Comparison of ENCODE assay signal across 1 cellular context in the genomic region with DNA sequence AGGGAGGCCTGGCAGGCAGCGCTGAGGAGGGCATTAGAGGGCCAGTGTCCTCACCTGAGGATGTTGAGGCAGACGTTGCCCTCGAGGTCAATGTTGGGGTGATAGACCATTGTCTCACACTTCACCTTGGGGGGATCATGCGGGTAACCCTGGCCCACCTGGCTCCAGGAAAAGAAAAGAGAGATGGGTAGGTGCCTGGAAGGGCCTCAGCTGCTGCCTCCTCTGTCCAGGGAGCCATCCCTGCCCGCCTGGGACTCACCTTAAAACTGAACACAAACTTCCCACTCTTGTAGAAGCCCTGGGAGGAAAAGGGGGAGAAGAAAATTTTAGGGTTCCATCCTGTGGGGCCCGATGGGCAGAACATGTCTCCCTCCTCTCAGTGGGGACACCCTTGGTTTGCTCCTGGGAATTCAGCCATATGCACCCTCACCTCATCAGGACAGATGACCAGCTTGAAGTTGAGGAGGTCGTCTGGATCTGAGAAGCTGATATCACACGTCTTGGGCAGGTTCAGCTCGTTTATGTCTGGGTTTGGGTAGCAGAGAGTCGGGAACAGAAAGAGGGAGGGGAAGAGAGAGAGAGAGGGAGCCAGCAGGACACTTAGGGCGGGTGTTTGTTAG.
TF ChIP-seq lines count a peak whose summit lies in the region.

No MANE protein-coding gene starts in this region.

TF ChIP-seq in GM12878, 131 proteins besides CTCF, POLR2A, EP300 and RAD21:
- no peak for TF ChIP-seq SUZ12 (IDR thresholded peaks at IDR 0.05; ENCODE audit: unreplicated experiment)
- no peak for TF ChIP-seq FOXK2 (IDR thresholded peaks at IDR 0.05)
- no peak for TF ChIP-seq ASH2L (IDR thresholded peaks at IDR 0.05; ENCODE audit: borderline replicate concordance, low read depth)
- no peak for TF ChIP-seq ZBED1 (IDR thresholded peaks at IDR 0.05; ENCODE audit: borderline replicate concordance)
- no peak for TF ChIP-seq JUND (IDR thresholded peaks at IDR 0.05; ENCODE audit: low read depth, low read length)
- TF ChIP-seq, protein P1, sequence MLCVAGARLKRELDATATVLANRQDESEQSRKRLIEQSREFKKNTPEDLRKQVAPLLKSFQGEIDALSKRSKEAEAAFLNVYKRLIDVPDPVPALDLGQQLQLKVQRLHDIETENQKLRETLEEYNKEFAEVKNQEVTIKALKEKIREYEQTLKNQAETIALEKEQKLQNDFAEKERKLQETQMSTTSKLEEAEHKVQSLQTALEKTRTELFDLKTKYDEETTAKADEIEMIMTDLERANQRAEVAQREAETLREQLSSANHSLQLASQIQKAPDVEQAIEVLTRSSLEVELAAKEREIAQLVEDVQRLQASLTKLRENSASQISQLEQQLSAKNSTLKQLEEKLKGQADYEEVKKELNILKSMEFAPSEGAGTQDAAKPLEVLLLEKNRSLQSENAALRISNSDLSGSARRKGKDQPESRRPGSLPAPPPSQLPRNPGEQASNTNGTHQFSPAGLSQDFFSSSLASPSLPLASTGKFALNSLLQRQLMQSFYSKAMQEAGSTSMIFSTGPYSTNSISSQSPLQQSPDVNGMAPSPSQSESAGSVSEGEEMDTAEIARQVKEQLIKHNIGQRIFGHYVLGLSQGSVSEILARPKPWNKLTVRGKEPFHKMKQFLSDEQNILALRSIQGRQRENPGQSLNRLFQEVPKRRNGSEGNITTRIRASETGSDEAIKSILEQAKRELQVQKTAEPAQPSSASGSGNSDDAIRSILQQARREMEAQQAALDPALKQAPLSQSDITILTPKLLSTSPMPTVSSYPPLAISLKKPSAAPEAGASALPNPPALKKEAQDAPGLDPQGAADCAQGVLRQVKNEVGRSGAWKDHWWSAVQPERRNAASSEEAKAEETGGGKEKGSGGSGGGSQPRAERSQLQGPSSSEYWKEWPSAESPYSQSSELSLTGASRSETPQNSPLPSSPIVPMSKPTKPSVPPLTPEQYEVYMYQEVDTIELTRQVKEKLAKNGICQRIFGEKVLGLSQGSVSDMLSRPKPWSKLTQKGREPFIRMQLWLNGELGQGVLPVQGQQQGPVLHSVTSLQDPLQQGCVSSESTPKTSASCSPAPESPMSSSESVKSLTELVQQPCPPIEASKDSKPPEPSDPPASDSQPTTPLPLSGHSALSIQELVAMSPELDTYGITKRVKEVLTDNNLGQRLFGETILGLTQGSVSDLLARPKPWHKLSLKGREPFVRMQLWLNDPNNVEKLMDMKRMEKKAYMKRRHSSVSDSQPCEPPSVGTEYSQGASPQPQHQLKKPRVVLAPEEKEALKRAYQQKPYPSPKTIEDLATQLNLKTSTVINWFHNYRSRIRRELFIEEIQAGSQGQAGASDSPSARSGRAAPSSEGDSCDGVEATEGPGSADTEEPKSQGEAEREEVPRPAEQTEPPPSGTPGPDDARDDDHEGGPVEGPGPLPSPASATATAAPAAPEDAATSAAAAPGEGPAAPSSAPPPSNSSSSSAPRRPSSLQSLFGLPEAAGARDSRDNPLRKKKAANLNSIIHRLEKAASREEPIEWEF (IDR thresholded peaks at IDR 0.05; ENCODE audit: insufficient replicate concordance, low read depth, low read length) = no peak
